ENCODE assay signal across 10 cellular contexts in the genomic region with DNA sequence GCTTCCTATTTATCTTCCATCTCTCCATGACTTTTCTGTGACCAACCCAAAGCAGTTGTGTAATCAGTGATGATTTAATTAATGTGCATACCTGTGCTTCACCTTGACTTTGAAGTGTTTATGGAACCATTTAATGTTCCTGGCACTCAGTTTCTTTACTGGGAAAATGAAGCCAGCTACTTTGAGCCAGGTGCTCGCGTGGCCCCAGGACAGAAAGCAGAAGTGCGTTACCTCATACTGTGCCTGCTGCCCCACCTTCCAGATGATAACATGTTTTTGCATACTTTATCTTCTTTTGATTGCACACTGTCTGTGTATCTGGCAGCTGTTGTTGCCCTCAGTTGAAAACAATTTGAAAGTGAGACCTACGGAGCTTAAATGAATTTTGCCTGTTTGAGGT.
DNase-seq lines count a peak whose midpoint lies in the region; ATAC-seq and TF ChIP-seq lines count a peak whose summit lies in the region.
"Had no signal": no experiment of that assay in that cellular context is flagged by ENCODE, and none has a peak within 500 bp of the region (broad histone marks: within the 10 kb centered on the region; RNA-seq: fewer than 3 reads in every experiment).

No MANE protein-coding gene starts in this region.

- no peak overlapping the region for H3K4me3 ChIP-seq in right atrium auricular region
- H3K4me3 ChIP-seq in coronary artery: no peak overlapping the region

- H3K27ac ChIP-seq in right atrium auricular region (no peak overlapping the region), coronary artery (no peak overlapping the region)

- H3K4me3 Mint-ChIP-seq in endothelial cell (ENCODE audit: unreplicated experiment): no peak overlapping the region
- H3K4me3 Mint-ChIP-seq: activated CD8-positive, alpha-beta T cell treated with anti-CD3 and anti-CD28 coated beads for 36 hours had no signal

- H3K9me3 Mint-ChIP-seq in endothelial cell (ENCODE audit: unreplicated experiment): no peaks in the 10 kb centered on the region
- H3K9me3 Mint-ChIP-seq: activated CD8-positive, alpha-beta T cell treated with anti-CD3 and anti-CD28 coated beads for 36 hours had no signal

- peaks cover 5% of the 10 kb centered on the region for H3K4me1 Mint-ChIP-seq in endothelial cell (ENCODE audit: unreplicated experiment)

- no peaks in the 10 kb centered on the region for H3K36me3 Mint-ChIP-seq in endothelial cell (ENCODE audit: low read depth, unreplicated experiment)

- peak; percentile 76 for ATAC-seq in GM18520 (IDR thresholded peaks at IDR 0.05; ENCODE audit: unreplicated experiment)
- ATAC-seq in GM21786 (IDR thresholded peaks at IDR 0.05; ENCODE audit: unreplicated experiment): peak; percentile 77
- peak; percentile 78 for ATAC-seq in HG03558 (IDR thresholded peaks at IDR 0.05; ENCODE audit: extremely low read depth, unreplicated experiment)
- ATAC-seq in esophagus mucosa: peak; percentile 62
- ATAC-seq: activated CD8-positive, alpha-beta T cell treated with anti-CD3 and anti-CD28 coated beads for 36 hours had no signal

- TF ChIP-seq CTCF in endothelial cell (IDR thresholded peaks at IDR 0.05; ENCODE audit: unreplicated experiment) (no peak), right atrium auricular region (IDR thresholded peaks at IDR 0.05) (no peak), coronary artery (IDR thresholded peaks at IDR 0.05) (no peak)

- no peaks in the 10 kb centered on the region for H3K27me3 ChIP-seq in right atrium auricular region

- no peaks in the 10 kb centered on the region for H3K36me3 ChIP-seq in right atrium auricular region

- H3K27me3 Mint-ChIP-seq in endothelial cell (ENCODE audit: unreplicated experiment): no peaks in the 10 kb centered on the region

- no peaks in the 10 kb centered on the region for H3K4me1 ChIP-seq in right atrium auricular region

- no peaks in the 10 kb centered on the region for H3K9me3 ChIP-seq in right atrium auricular region

- no peak overlapping the region for H3K27ac Mint-ChIP-seq in endothelial cell (ENCODE audit: unreplicated experiment)
- H3K27ac Mint-ChIP-seq: activated CD8-positive, alpha-beta T cell treated with anti-CD3 and anti-CD28 coated beads for 36 hours had no signal

- DNase-seq in endothelial cell (ENCODE audit: low spot score): no peak
- DNase-seq in right atrium auricular region (ENCODE audit: low spot score): no peak
- DNase-seq in coronary artery (ENCODE audit: low spot score): no peak
- DNase-seq in mucosa of gallbladder (ENCODE audit: low spot score): no peak
- DNase-seq: activated CD8-positive, alpha-beta T cell treated with anti-CD3 and anti-CD28 coated beads for 36 hours; MV-4-11 had no signal
